In the genomic region with DNA sequence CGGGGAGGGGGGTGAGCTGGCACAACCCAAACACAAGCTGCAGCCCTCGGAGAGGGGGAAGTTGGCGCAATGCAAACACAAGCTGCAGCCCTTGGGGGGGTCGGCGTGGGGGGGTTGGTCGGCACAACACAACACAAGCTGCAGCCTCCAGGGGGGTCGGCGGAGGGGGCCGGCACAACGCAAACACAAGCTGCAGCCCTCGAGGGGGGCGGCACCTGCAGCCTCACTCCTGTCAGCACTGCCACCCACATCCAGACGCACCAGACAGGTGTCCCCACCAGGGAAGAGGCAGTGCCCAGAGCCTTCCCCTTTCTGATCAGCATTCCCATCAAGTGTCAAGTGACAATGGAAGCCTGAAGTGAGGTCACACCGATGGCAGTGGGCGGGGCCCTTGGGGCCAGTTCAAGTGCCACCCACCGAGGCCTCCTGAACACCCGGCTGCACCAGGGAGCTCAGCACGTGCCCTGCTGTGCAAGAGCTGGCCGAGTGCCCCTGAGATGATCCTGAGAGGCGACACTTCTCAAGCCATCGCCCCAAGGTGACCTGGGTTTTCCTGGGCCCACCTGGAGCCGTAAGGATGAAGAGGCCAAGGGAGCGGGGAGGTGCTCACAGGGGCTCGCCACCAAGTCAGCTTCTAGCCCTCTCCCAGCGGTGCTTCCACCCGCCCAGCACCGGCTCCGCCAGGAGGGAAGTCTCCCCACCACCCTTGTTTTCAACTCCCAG, we compare ENCODE assay signal across 1 cellular context.
A peak's percentile ranks its signal among the peaks of the same experiment; 100 is the strongest.
TF ChIP-seq lines count a peak whose summit lies in the region.

No MANE protein-coding gene starts in this region.

TF ChIP-seq in HepG2, 621 proteins besides CTCF, POLR2A, EP300 and RAD21 (continued from another document and continues in another):
- TF ChIP-seq ZNF609 (CRISPR knock-in tag; IDR thresholded peaks at IDR 0.05; ENCODE audit: borderline replicate concordance) (0 out of 2 replicates have a peak, but pooled peaks have one; percentile 66), PLRG1 (conservative IDR thresholded peaks at IDR 0.05) (no peak), HDAC2 (CRISPR knock-in tag; IDR thresholded peaks at IDR 0.05) (0 out of 2 replicates have a peak, but pooled peaks have one; percentile 32), ZNF550 (CRISPR knock-in tag; IDR thresholded peaks at IDR 0.05; ENCODE audit: borderline replicate concordance) (no peak), RXRA (CRISPR knock-in tag; IDR thresholded peaks at IDR 0.05) (peak; percentile 55; the same call in 1 of the 2 replicates), DNMT1 (CRISPR knock-in tag; IDR thresholded peaks at IDR 0.05) (peak; percentile 9; the same call in 1 of the 2 replicates), ZSCAN29 (CRISPR knock-in tag; conservative IDR thresholded peaks at IDR 0.05) (no peak), KLF11 (CRISPR knock-in tag; IDR thresholded peaks at IDR 0.05) (no peak), ZNF317 (CRISPR knock-in tag; IDR thresholded peaks at IDR 0.05) (peak; percentile 53; the same call in 1 of the 2 replicates), SALL2 (CRISPR knock-in tag; IDR thresholded peaks at IDR 0.05) (no peak), MXD3 (CRISPR knock-in tag; IDR thresholded peaks at IDR 0.05) (no peak), ATM (IDR thresholded peaks at IDR 0.05; ENCODE audit: borderline replicate concordance) (no peak), BHLHE40 (IDR thresholded peaks at IDR 0.05; ENCODE audit: low read length) (0 out of 2 replicates have a peak, but pooled peaks have one; percentile 34), PAXIP1 (CRISPR knock-in tag; conservative IDR thresholded peaks at IDR 0.05) (peak; percentile 47; the same call in 1 of the 2 replicates), ZFY (CRISPR knock-in tag; IDR thresholded peaks at IDR 0.05) (no peak), ZBTB20 (CRISPR knock-in tag; IDR thresholded peaks at IDR 0.05; ENCODE audit: borderline replicate concordance, low read depth) (no peak), NRL (CRISPR knock-in tag; IDR thresholded peaks at IDR 0.05; ENCODE audit: borderline replicate concordance) (peak; percentile 42; the same call in 1 of the 2 replicates), ZNF260 (CRISPR knock-in tag; IDR thresholded peaks at IDR 0.05; ENCODE audit: borderline replicate concordance, low read depth) (no peak), SRY (CRISPR knock-in tag; IDR thresholded peaks at IDR 0.05) (0 out of 2 replicates have a peak, but pooled peaks have one; percentile 61), ZNF740 (CRISPR knock-in tag; IDR thresholded peaks at IDR 0.05) (peak; percentile 88), KMT2B (CRISPR knock-in tag; IDR thresholded peaks at IDR 0.05) (no peak), ZBTB1 (CRISPR knock-in tag; IDR thresholded peaks at IDR 0.05; ENCODE audit: borderline replicate concordance) (no peak), HNRNPL (IDR thresholded peaks at IDR 0.05; ENCODE audit: low read depth, low read length) (peak; percentile 89), SOX13 (IDR thresholded peaks at IDR 0.05) (no peak), SOX13 (CRISPR knock-in tag; conservative IDR thresholded peaks at IDR 0.05 in 1 of 2, IDR thresholded peaks at IDR 0.05 in 1 of 2) (peak in 1 of 2 experiments; percentile 3; a peak in 1 of 4 replicates), ZMYM3 (CRISPR knock-in tag; IDR thresholded peaks at IDR 0.05) (no peak; the same call in 1 of the 2 replicates), ZNF333 (CRISPR knock-in tag; IDR thresholded peaks at IDR 0.05; ENCODE audit: borderline replicate concordance) (0 out of 2 replicates have a peak, but pooled peaks have one; percentile 26), CENPT (CRISPR knock-in tag; IDR thresholded peaks at IDR 0.05; ENCODE audit: low read depth) (no peak), ZNF616 (CRISPR knock-in tag; IDR thresholded peaks at IDR 0.05; ENCODE audit: low read depth) (no peak), RELA (CRISPR knock-in tag; IDR thresholded peaks at IDR 0.05) (no peak), CC2D1A (CRISPR knock-in tag; IDR thresholded peaks at IDR 0.05) (no peak), ZFP36 (IDR thresholded peaks at IDR 0.05; ENCODE audit: borderline replicate concordance, low read depth, low read length, partially characterized antibody) (no peak), SP5 (CRISPR knock-in tag; IDR thresholded peaks at IDR 0.05; ENCODE audit: borderline replicate concordance, low read depth) (peak; percentile 58), SRSF4 (IDR thresholded peaks at IDR 0.05; ENCODE audit: low read depth, low read length, poor library complexity, severe bottlenecking) (no peak), RBM22 (optimal IDR thresholded peaks at IDR 0.05; ENCODE audit: low read length) (no peak), STAG1 (CRISPR knock-in tag; IDR thresholded peaks at IDR 0.05) (no peak), ZBTB34 (CRISPR knock-in tag; IDR thresholded peaks at IDR 0.05) (peak; percentile 34; the same call in 1 of the 2 replicates), EED (CRISPR knock-in tag; IDR thresholded peaks at IDR 0.05) (no peak), ZNF816 (CRISPR knock-in tag; IDR thresholded peaks at IDR 0.05; ENCODE audit: borderline replicate concordance) (no peak), BCL6 (CRISPR knock-in tag; IDR thresholded peaks at IDR 0.05) (0 out of 2 replicates have a peak, but pooled peaks have one; percentile 17), ZNF263 (CRISPR knock-in tag; IDR thresholded peaks at IDR 0.05) (no peak), GATAD2A (CRISPR knock-in tag; IDR thresholded peaks at IDR 0.05) (peak; percentile 27; the same call in 1 of the 2 replicates), TOPORS (CRISPR knock-in tag; IDR thresholded peaks at IDR 0.05) (no peak), KMT2A (CRISPR knock-in tag; IDR thresholded peaks at IDR 0.05) (0 out of 2 replicates have a peak, but pooled peaks have one; percentile 10), ARNTL (CRISPR knock-in tag; IDR thresholded peaks at IDR 0.05) (no peak), ZFP36L1 (CRISPR knock-in tag; IDR thresholded peaks at IDR 0.05) (no peak), ZNF678 (CRISPR knock-in tag; IDR thresholded peaks at IDR 0.05) (0 out of 2 replicates have a peak, but pooled peaks have one; percentile 10), BRD4 (CRISPR knock-in tag; IDR thresholded peaks at IDR 0.05) (no peak), EZH2 (conservative IDR thresholded peaks at IDR 0.05; ENCODE audit: low read depth, low read length) (no peak), CBFB (CRISPR knock-in tag; IDR thresholded peaks at IDR 0.05) (0 out of 2 replicates have a peak, but pooled peaks have one; percentile 25), GTF2F1 (IDR thresholded peaks at IDR 0.05; ENCODE audit: low read length) (no peak), HDAC1 (CRISPR knock-in tag; IDR thresholded peaks at IDR 0.05) (peak; percentile 3; the same call in 1 of the 2 replicates)
- TF ChIP-seq, protein P1, sequence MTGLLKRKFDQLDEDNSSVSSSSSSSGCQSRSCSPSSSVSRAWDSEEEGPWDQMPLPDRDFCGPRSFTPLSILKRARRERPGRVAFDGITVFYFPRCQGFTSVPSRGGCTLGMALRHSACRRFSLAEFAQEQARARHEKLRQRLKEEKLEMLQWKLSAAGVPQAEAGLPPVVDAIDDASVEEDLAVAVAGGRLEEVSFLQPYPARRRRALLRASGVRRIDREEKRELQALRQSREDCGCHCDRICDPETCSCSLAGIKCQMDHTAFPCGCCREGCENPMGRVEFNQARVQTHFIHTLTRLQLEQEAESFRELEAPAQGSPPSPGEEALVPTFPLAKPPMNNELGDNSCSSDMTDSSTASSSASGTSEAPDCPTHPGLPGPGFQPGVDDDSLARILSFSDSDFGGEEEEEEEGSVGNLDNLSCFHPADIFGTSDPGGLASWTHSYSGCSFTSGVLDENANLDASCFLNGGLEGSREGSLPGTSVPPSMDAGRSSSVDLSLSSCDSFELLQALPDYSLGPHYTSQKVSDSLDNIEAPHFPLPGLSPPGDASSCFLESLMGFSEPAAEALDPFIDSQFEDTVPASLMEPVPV (CRISPR knock-in tag; IDR thresholded peaks at IDR 0.05) = no peak; the same call in 1 of the 2 replicates
- TF ChIP-seq, protein P2, sequence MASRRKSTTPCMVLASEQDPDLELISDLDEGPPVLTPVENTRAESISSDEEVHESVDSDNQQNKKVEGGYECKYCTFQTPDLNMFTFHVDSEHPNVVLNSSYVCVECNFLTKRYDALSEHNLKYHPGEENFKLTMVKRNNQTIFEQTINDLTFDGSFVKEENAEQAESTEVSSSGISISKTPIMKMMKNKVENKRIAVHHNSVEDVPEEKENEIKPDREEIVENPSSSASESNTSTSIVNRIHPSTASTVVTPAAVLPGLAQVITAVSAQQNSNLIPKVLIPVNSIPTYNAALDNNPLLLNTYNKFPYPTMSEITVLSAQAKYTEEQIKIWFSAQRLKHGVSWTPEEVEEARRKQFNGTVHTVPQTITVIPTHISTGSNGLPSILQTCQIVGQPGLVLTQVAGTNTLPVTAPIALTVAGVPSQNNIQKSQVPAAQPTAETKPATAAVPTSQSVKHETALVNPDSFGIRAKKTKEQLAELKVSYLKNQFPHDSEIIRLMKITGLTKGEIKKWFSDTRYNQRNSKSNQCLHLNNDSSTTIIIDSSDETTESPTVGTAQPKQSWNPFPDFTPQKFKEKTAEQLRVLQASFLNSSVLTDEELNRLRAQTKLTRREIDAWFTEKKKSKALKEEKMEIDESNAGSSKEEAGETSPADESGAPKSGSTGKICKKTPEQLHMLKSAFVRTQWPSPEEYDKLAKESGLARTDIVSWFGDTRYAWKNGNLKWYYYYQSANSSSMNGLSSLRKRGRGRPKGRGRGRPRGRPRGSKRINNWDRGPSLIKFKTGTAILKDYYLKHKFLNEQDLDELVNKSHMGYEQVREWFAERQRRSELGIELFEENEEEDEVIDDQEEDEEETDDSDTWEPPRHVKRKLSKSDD (CRISPR knock-in tag; IDR thresholded peaks at IDR 0.05; ENCODE audit: low read depth) = 0 out of 2 replicates have a peak, but pooled peaks have one; percentile 7
